ENCODE assay signal across 15 cellular contexts in the genomic region with DNA sequence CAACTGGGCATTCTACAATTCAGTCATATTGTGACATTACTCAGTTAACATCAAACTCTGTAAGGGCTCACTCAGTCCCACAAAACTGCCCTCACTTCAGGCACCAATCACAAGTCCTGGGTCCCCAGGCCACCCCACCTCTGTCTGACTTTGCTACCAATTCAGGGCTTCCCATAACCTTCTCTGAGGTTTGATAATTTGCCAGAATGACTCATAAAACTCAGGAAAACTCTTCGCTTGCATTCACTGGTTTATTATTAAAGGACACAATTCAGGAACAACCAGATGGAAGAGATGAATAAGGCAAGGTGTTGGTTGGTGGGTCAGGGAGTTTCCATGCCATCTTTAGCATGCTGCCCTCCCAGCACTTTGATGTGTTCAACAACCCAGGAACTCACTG. TPM values are rescaled to one million over a fixed set of nuclear protein-coding genes. Genes with fewer than 3 reads are reported as not detected.
DNase-seq lines count a peak whose midpoint lies in the region; ATAC-seq and TF ChIP-seq lines count a peak whose summit lies in the region.
"Had no signal": no experiment of that assay in that cellular context is flagged by ENCODE, and none has a peak within 500 bp of the region (broad histone marks: within the 10 kb centered on the region; RNA-seq: fewer than 3 reads in every experiment).

No MANE protein-coding gene starts in this region.

- no peak for TF ChIP-seq POLR2A in erythroblast (IDR thresholded peaks at IDR 0.05; ENCODE audit: low read length)

- peaks cover 47% of the 10 kb centered on the region for H3K4me1 Mint-ChIP-seq in stimulated activated naive CD8-positive, alpha-beta T cell treated with anti-CD3 and anti-CD28 coated beads, Interleukin-15, Interleukin-2, amounts not matched to agents 100 ng/mL and 50 ng/mL, for 24 hours (ENCODE audit: low read depth)
- peaks cover 34% of the 10 kb centered on the region for H3K4me1 Mint-ChIP-seq in activated naive CD8-positive, alpha-beta T cell treated with anti-CD3 and anti-CD28 coated beads for 36 hours
- peaks cover 8% of the 10 kb centered on the region for H3K4me1 Mint-ChIP-seq in activated T-helper 2 cell treated with anti-CD3 and anti-CD28 coated beads, Interferon-gamma antibody, Interleukin-2, Interleukin-4, amounts not matched to agents 10 μg/mL and 5 μg/mL and 100 μg/mL, durations not matched to agents 14 hours and 24 hours and 36 hours (ENCODE audit: low read depth)

- no peaks in the 10 kb centered on the region for H3K9me3 Mint-ChIP-seq in stimulated activated naive CD8-positive, alpha-beta T cell treated with anti-CD3 and anti-CD28 coated beads, Interleukin-15, Interleukin-2, amounts not matched to agents 100 ng/mL and 50 ng/mL, for 24 hours
- H3K9me3 Mint-ChIP-seq in activated naive CD8-positive, alpha-beta T cell treated with anti-CD3 and anti-CD28 coated beads for 36 hours: no peaks in the 10 kb centered on the region
- H3K9me3 Mint-ChIP-seq in activated T-helper 2 cell treated with anti-CD3 and anti-CD28 coated beads, Interferon-gamma antibody, Interleukin-2, Interleukin-4, amounts not matched to agents 10 μg/mL and 5 μg/mL and 100 μg/mL, durations not matched to agents 14 hours and 24 hours and 36 hours: no peaks in the 10 kb centered on the region

- no peak for ATAC-seq in stimulated activated naive CD8-positive, alpha-beta T cell treated with anti-CD3 and anti-CD28 coated beads, Interleukin-15, Interleukin-2, amounts not matched to agents 100 U/mL and 50 U/mL, for 24 hours

- intact Hi-C loops in activated T-helper 2 cell treated with anti-CD3 and anti-CD28 coated beads, Interferon-gamma antibody, Interleukin-2, Interleukin-4, amounts not matched to agents 10 μg/mL and 5 μg/mL and 100 μg/mL, durations not matched to agents 14 hours and 24 hours and 36 hours (cut with micrococcal nuclease): no loop called here

- DNase-seq in stimulated activated naive CD8-positive, alpha-beta T cell treated with anti-CD3 and anti-CD28 coated beads, Interleukin-15, Interleukin-2, amounts not matched to agents 100 U/mL and 50 U/mL, for 24 hours: no peak
- DNase-seq in activated naive CD8-positive, alpha-beta T cell treated with anti-CD3 and anti-CD28 coated beads for 36 hours: no peak
- DNase-seq in glomerular endothelial cell (ENCODE audit: extremely low read depth, low read depth, low spot score): peak; percentile 44
- no peak for DNase-seq in activated T-helper 2 cell treated with anti-CD3 and anti-CD28 coated beads, Interferon-gamma antibody, Interleukin-2, Interleukin-4, amounts not matched to agents 10 μg/mL and 5 μg/mL and 100 μg/mL, durations not matched to agents 14 hours and 24 hours and 36 hours (ENCODE audit: low spot score)
- DNase-seq in NCI-H748 treated with DMSO at 0.1 percent for 48 hours (lab: John Stamatoyannopoulos, UW): no peak
- DNase-seq in erythroblast (lab: John Stamatoyannopoulos, UW): no peak
- DNase-seq in GDM1 (lab: John Stamatoyannopoulos, UW): no peak
- DNase-seq: activated CD4-positive, alpha-beta T cell treated with anti-CD3 and anti-CD28 coated beads for 48 hours; activated naive CD4-positive, alpha-beta T cell; left cardiac atrium; posterior cingulate gyrus; SIG-M5; tibial artery had no signal

- no peaks in the 10 kb centered on the region for H3K27me3 Mint-ChIP-seq in stimulated activated naive CD8-positive, alpha-beta T cell treated with anti-CD3 and anti-CD28 coated beads, Interleukin-15, Interleukin-2, amounts not matched to agents 100 ng/mL and 50 ng/mL, for 24 hours
- H3K27me3 Mint-ChIP-seq in activated naive CD8-positive, alpha-beta T cell treated with anti-CD3 and anti-CD28 coated beads for 36 hours: no peaks in the 10 kb centered on the region
- no peaks in the 10 kb centered on the region for H3K27me3 Mint-ChIP-seq in activated T-helper 2 cell treated with anti-CD3 and anti-CD28 coated beads, Interferon-gamma antibody, Interleukin-2, Interleukin-4, amounts not matched to agents 10 μg/mL and 5 μg/mL and 100 μg/mL, durations not matched to agents 14 hours and 24 hours and 36 hours (ENCODE audit: low read depth)
- H3K27me3 Mint-ChIP-seq: B cell had no signal

- peaks cover 42% of the 10 kb centered on the region for H3K36me3 Mint-ChIP-seq in stimulated activated naive CD8-positive, alpha-beta T cell treated with anti-CD3 and anti-CD28 coated beads, Interleukin-15, Interleukin-2, amounts not matched to agents 100 ng/mL and 50 ng/mL, for 24 hours (ENCODE audit: low read depth)
- H3K36me3 Mint-ChIP-seq in activated naive CD8-positive, alpha-beta T cell treated with anti-CD3 and anti-CD28 coated beads for 36 hours: peaks cover 30% of the 10 kb centered on the region
- H3K36me3 Mint-ChIP-seq in activated T-helper 2 cell treated with anti-CD3 and anti-CD28 coated beads, Interferon-gamma antibody, Interleukin-2, Interleukin-4, amounts not matched to agents 10 μg/mL and 5 μg/mL and 100 μg/mL, durations not matched to agents 14 hours and 24 hours and 36 hours (ENCODE audit: low read depth): peaks cover 22% of the 10 kb centered on the region

- no peak overlapping the region for H3K4me3 Mint-ChIP-seq in stimulated activated naive CD8-positive, alpha-beta T cell treated with anti-CD3 and anti-CD28 coated beads, Interleukin-15, Interleukin-2, amounts not matched to agents 100 ng/mL and 50 ng/mL, for 24 hours
- H3K4me3 Mint-ChIP-seq in activated naive CD8-positive, alpha-beta T cell treated with anti-CD3 and anti-CD28 coated beads for 36 hours: no peak overlapping the region
- no peak overlapping the region for H3K4me3 Mint-ChIP-seq in activated T-helper 2 cell treated with anti-CD3 and anti-CD28 coated beads, Interferon-gamma antibody, Interleukin-2, Interleukin-4, amounts not matched to agents 10 μg/mL and 5 μg/mL and 100 μg/mL, durations not matched to agents 14 hours and 24 hours and 36 hours (ENCODE audit: low read depth)
- H3K4me3 Mint-ChIP-seq: B cell had no signal

- H3K27ac Mint-ChIP-seq in stimulated activated naive CD8-positive, alpha-beta T cell treated with anti-CD3 and anti-CD28 coated beads, Interleukin-15, Interleukin-2, amounts not matched to agents 100 ng/mL and 50 ng/mL, for 24 hours: peak overlapping the region; percentile 68
- peak overlapping the region; percentile 39 for H3K27ac Mint-ChIP-seq in activated naive CD8-positive, alpha-beta T cell treated with anti-CD3 and anti-CD28 coated beads for 36 hours
- no peak overlapping the region for H3K27ac Mint-ChIP-seq in activated T-helper 2 cell treated with anti-CD3 and anti-CD28 coated beads, Interferon-gamma antibody, Interleukin-2, Interleukin-4, amounts not matched to agents 10 μg/mL and 5 μg/mL and 100 μg/mL, durations not matched to agents 14 hours and 24 hours and 36 hours
- H3K27ac Mint-ChIP-seq: B cell had no signal

RNA-seq across cellular contexts. Expression of gene AVL9, which starts 41.3 kb away (rescaled TPM):
- 10 to 100 TPM; 56.9 to 59.9 TPM for total RNA-seq in activated naive CD8-positive, alpha-beta T cell treated with anti-CD3 and anti-CD28 coated beads for 36 hours
- total RNA-seq in glomerular endothelial cell: 33.1 and 45.6 TPM in 2 replicates
- 40.8 and 43.9 TPM in 2 replicates for total RNA-seq in activated T-helper 2 cell treated with anti-CD3 and anti-CD28 coated beads, Interferon-gamma antibody, Interleukin-2, Interleukin-4, amounts not matched to agents 10 μg/mL and 5 μg/mL and 100 μg/mL, durations not matched to agents 14 hours and 24 hours and 36 hours

RNA-seq across cellular contexts. Expression of gene LSM5, which starts 46.4 kb away (rescaled TPM):
- total RNA-seq in activated naive CD8-positive, alpha-beta T cell treated with anti-CD3 and anti-CD28 coated beads for 36 hours: 100 to 1,000 TPM; 157 to 158 TPM
- 17.6 and 18.2 TPM in 2 replicates for total RNA-seq in glomerular endothelial cell
- 78.9 and 88.5 TPM in 2 replicates for total RNA-seq in activated T-helper 2 cell treated with anti-CD3 and anti-CD28 coated beads, Interferon-gamma antibody, Interleukin-2, Interleukin-4, amounts not matched to agents 10 μg/mL and 5 μg/mL and 100 μg/mL, durations not matched to agents 14 hours and 24 hours and 36 hours
